In genomic region chr20:43456252-43456651, GRCh38 we compare ENCODE assay signal across 1 cellular context.
TF ChIP-seq lines count a peak whose summit lies in the region.

No MANE protein-coding gene starts in this region.

TF ChIP-seq in HepG2, 621 proteins besides CTCF, POLR2A, EP300 and RAD21:
- TF ChIP-seq NFYC (CRISPR knock-in tag; IDR thresholded peaks at IDR 0.05) (peak; percentile 84), HOXA3 (CRISPR knock-in tag; IDR thresholded peaks at IDR 0.05) (0 out of 2 replicates have a peak, but pooled peaks have one; percentile 10), ZSCAN31 (CRISPR knock-in tag; IDR thresholded peaks at IDR 0.05; ENCODE audit: low read depth) (0 out of 2 replicates have a peak, but pooled peaks have one; percentile 36), ZNF607 (CRISPR knock-in tag; IDR thresholded peaks at IDR 0.05; ENCODE audit: borderline replicate concordance) (0 out of 2 replicates have a peak, but pooled peaks have one; percentile 17), NFYB (CRISPR knock-in tag; IDR thresholded peaks at IDR 0.05) (peak; percentile 84), THAP7 (CRISPR knock-in tag; IDR thresholded peaks at IDR 0.05) (0 out of 2 replicates have a peak, but pooled peaks have one; percentile 41), ZNF235 (CRISPR knock-in tag; IDR thresholded peaks at IDR 0.05; ENCODE audit: borderline replicate concordance) (0 out of 2 replicates have a peak, but pooled peaks have one; percentile 5), ZNF124 (CRISPR knock-in tag; IDR thresholded peaks at IDR 0.05) (peak; percentile 16; the same call in 1 of the 2 replicates), SALL1 (CRISPR knock-in tag; IDR thresholded peaks at IDR 0.05) (0 out of 2 replicates have a peak, but pooled peaks have one; percentile 18), ZNF747 (CRISPR knock-in tag; IDR thresholded peaks at IDR 0.05; ENCODE audit: borderline replicate concordance) (0 out of 2 replicates have a peak, but pooled peaks have one; percentile 59), HDAC2 (CRISPR knock-in tag; IDR thresholded peaks at IDR 0.05) (0 out of 2 replicates have a peak, but pooled peaks have one; percentile 14), TCF7 (IDR thresholded peaks at IDR 0.05; ENCODE audit: low read depth) (peak; percentile 23; the same call in 1 of the 2 replicates), ZMYM2 (CRISPR knock-in tag; IDR thresholded peaks at IDR 0.05) (peak; percentile 74), ZNF430 (CRISPR knock-in tag; IDR thresholded peaks at IDR 0.05) (0 out of 2 replicates have a peak, but pooled peaks have one; percentile 39), ZBTB38 (CRISPR knock-in tag; IDR thresholded peaks at IDR 0.05) (peak; percentile 53; the same call in 1 of the 2 replicates), DRAP1 (CRISPR knock-in tag; IDR thresholded peaks at IDR 0.05) (peak; percentile 73), ZNF605 (CRISPR knock-in tag; IDR thresholded peaks at IDR 0.05) (peak; percentile 45; the same call in 1 of the 2 replicates), ZBTB33 (CRISPR knock-in tag; IDR thresholded peaks at IDR 0.05) (peak; percentile 70), SRF (IDR thresholded peaks at IDR 0.05; ENCODE audit: low read depth, low read length) (peak; percentile 75; the same call in 1 of the 2 replicates), POGZ (CRISPR knock-in tag; IDR thresholded peaks at IDR 0.05) (peak; percentile 61; the same call in 1 of the 2 replicates), ZNF468 (CRISPR knock-in tag; IDR thresholded peaks at IDR 0.05) (0 out of 2 replicates have a peak, but pooled peaks have one; percentile 21), SP4 (CRISPR knock-in tag; IDR thresholded peaks at IDR 0.05) (peak; percentile 45; the same call in 1 of the 2 replicates), SIN3A (IDR thresholded peaks at IDR 0.05; ENCODE audit: borderline replicate concordance, low read depth, low read length) (peak; percentile 25; the same call in 1 of the 2 replicates), POLR2AphosphoS5 (IDR thresholded peaks at IDR 0.05; ENCODE audit: low read depth, low read length) (peak; percentile 36; the same call in 1 of the 2 replicates), SAP130 (CRISPR knock-in tag; IDR thresholded peaks at IDR 0.05; ENCODE audit: low read depth) (peak; percentile 32; the same call in 1 of the 2 replicates), BRCA1 (CRISPR knock-in tag; IDR thresholded peaks at IDR 0.05) (0 out of 2 replicates have a peak, but pooled peaks have one; percentile 11), CBX1 (IDR thresholded peaks at IDR 0.05; ENCODE audit: low read depth) (peak; percentile 48), ZNF629 (CRISPR knock-in tag; conservative IDR thresholded peaks at IDR 0.05) (0 out of 2 replicates have a peak, but pooled peaks have one; percentile 8), ZMYM4 (CRISPR knock-in tag; IDR thresholded peaks at IDR 0.05) (peak; percentile 46; the same call in 1 of the 2 replicates), TAF1 (CRISPR knock-in tag; IDR thresholded peaks at IDR 0.05) (0 out of 2 replicates have a peak, but pooled peaks have one; percentile 20), ZNF263 (CRISPR knock-in tag; IDR thresholded peaks at IDR 0.05) (peak; percentile 27; the same call in 1 of the 2 replicates)
